1 cellular context compared by ENCODE assay signal in genomic region chr12:48958049-48958388, GRCh38.
TF ChIP-seq lines count a peak whose summit lies in the region.

No MANE protein-coding gene starts in this region.

TF ChIP-seq in HepG2, 621 proteins besides CTCF, POLR2A, EP300 and RAD21:
- TF ChIP-seq SYNCRIP (IDR thresholded peaks at IDR 0.05; ENCODE audit: insufficient read depth, low read depth, low read length): no peak
- no peak for TF ChIP-seq HNF1A (IDR thresholded peaks at IDR 0.05; ENCODE audit: low read depth)
- TF ChIP-seq HNF1A (CRISPR knock-in tag; IDR thresholded peaks at IDR 0.05; ENCODE audit: borderline replicate concordance): no peak
- TF ChIP-seq CBX5 (CRISPR knock-in tag; IDR thresholded peaks at IDR 0.05; ENCODE audit: borderline replicate concordance): no peak
- no peak for TF ChIP-seq ZMAT5 (CRISPR knock-in tag; IDR thresholded peaks at IDR 0.05; ENCODE audit: borderline replicate concordance, low read depth)
- TF ChIP-seq CCAR2 (optimal IDR thresholded peaks at IDR 0.05; ENCODE audit: low read depth, low read length): no peak
- TF ChIP-seq CAMTA2 (CRISPR knock-in tag; IDR thresholded peaks at IDR 0.05; ENCODE audit: borderline replicate concordance): no peak
- no peak for TF ChIP-seq NCOA5 (CRISPR knock-in tag; IDR thresholded peaks at IDR 0.05)
- TF ChIP-seq MYPOP (CRISPR knock-in tag; IDR thresholded peaks at IDR 0.05): no peak
- no peak for TF ChIP-seq ZNF12 (CRISPR knock-in tag; IDR thresholded peaks at IDR 0.05)
- no peak for TF ChIP-seq CERS6 (CRISPR knock-in tag; IDR thresholded peaks at IDR 0.05)
- no peak for TF ChIP-seq DRAP1 (CRISPR knock-in tag; IDR thresholded peaks at IDR 0.05)
- no peak for TF ChIP-seq LRRFIP1 (CRISPR knock-in tag; conservative IDR thresholded peaks at IDR 0.05)
- TF ChIP-seq MLXIP (CRISPR knock-in tag; IDR thresholded peaks at IDR 0.05; ENCODE audit: borderline replicate concordance): no peak
- no peak for TF ChIP-seq TP53 (CRISPR knock-in tag; conservative IDR thresholded peaks at IDR 0.05)
- TF ChIP-seq PAWR (CRISPR knock-in tag; IDR thresholded peaks at IDR 0.05; ENCODE audit: borderline replicate concordance): no peak
- no peak for TF ChIP-seq NFE2L1 (CRISPR knock-in tag; IDR thresholded peaks at IDR 0.05; ENCODE audit: borderline replicate concordance)
- TF ChIP-seq ZNF687 (CRISPR knock-in tag; IDR thresholded peaks at IDR 0.05): no peak
TF ChIP-seq in HepG2: peak in this region for 0.
